1 cellular context compared by ENCODE assay signal in genomic region chr2:191038741-191039140, GRCh38.
TF ChIP-seq lines count a peak whose summit lies in the region.

No MANE protein-coding gene starts in this region.

TF ChIP-seq in IMR-90, 13 proteins besides CTCF, POLR2A, EP300 and RAD21:
- no peak for TF ChIP-seq RFX5 (IDR thresholded peaks at IDR 0.05; ENCODE audit: low read depth, low read length)
- no peak for TF ChIP-seq CEBPB (IDR thresholded peaks at IDR 0.05; ENCODE audit: low read depth, low read length)
